Comparison of ENCODE assay signal across 24 cellular contexts in the genomic region with DNA sequence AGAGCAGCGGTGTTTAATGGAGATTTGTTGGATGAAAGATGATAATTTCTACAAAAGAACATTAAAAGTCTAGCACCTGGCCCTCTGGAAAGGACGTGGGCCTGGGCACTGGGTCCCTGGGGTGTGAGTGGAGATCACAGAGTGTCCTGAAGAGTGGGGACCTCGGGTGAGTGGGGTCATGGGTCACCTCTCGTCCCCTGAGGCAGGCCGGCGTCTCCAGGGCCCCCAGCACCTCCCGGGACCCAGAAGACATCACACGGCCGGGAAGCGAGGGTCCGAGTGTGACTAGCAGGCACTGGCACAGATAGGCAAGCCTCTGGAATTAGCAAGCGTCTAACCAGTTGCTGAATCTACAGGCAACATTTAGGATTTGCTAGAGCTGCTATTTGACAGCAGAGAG.
"Had no signal": no experiment of that assay in that cellular context is flagged by ENCODE, and none has a peak within 500 bp of the region (broad histone marks: within the 10 kb centered on the region; RNA-seq: fewer than 3 reads in every experiment).

No MANE protein-coding gene starts in this region.

- H3K27ac ChIP-seq: brain microvascular endothelial cell, coronary artery, parathyroid adenoma, sigmoid colon, SK-N-MC, thoracic aorta, upper lobe of left lung had no signal

- H3K9me3 Mint-ChIP-seq: activated CD4-positive, alpha-beta memory T cell treated with anti-CD3 and anti-CD28 coated beads for 36 hours; activated naive CD8-positive, alpha-beta T cell treated with anti-CD3 and anti-CD28 coated beads, Interleukin-2, amount 50 U/mL, for 24 hours; activated T-helper 1 cell treated with anti-CD3 and anti-CD28 coated beads, Interleukin-12 subunit alpha, Interleukin-12 subunit beta, Interleukin-2, Interleukin-4 antibody, amounts not matched to agents 30 ng/mL and 10 ng/mL and 1 ng/mL, durations not matched to agents 14 hours and 24 hours and 36 hours; T-helper 2 cell treated with Interferon-gamma antibody and Interleukin-4, amounts not matched to agents 5 μg/mL and 100 μg/mL, for 36 hours had no signal

- H3K36me3 ChIP-seq: thoracic aorta had no signal

- FAIRE-seq: endometrium, frontal cortex, TTC549 had no signal

- H3K4me3 ChIP-seq: coronary artery, sigmoid colon, SK-N-MC, thoracic aorta, upper lobe of left lung had no signal

- ATAC-seq: activated CD4-positive, alpha-beta T cell treated with anti-CD3 and anti-CD28 coated beads for 36 hours; activated naive CD8-positive, alpha-beta T cell treated with anti-CD3 and anti-CD28 coated beads, Interleukin-2, amount 50 U/mL, for 24 hours; stimulated activated naive B cell treated with anti-CD40 and anti-IgM and Interleukin-4, amounts not matched to agents 10 μg/mL and 1 μg/mL and 100 μg/mL, for 72 hours had no signal

- DNase-seq: activated CD4-positive, alpha-beta memory T cell treated with anti-CD3 and anti-CD28 coated beads for 36 hours; activated CD4-positive, alpha-beta T cell treated with anti-CD3 and anti-CD28 coated beads for 36 hours; activated naive CD4-positive, alpha-beta T cell; activated naive CD8-positive, alpha-beta T cell treated with anti-CD3 and anti-CD28 coated beads, Interleukin-2, amount 50 U/mL, for 24 hours; activated T-cell treated with anti-CD3 and anti-CD28 coated beads for 4 hours; anterior cingulate cortex; brain microvascular endothelial cell; head of caudate nucleus; kidney glomerular epithelial cell; midbrain; sigmoid colon; stimulated activated CD4-positive, alpha-beta T cell treated with anti-CD3 and anti-CD28 coated beads, Interleukin-4, amount 100 ng/mL, for 4 hours; stimulated activated naive B cell treated with anti-CD40 and anti-IgM and Interleukin-4, amounts not matched to agents 10 μg/mL and 1 μg/mL and 100 μg/mL, for 72 hours had no signal

- H3K4me3 Mint-ChIP-seq: activated CD4-positive, alpha-beta memory T cell treated with anti-CD3 and anti-CD28 coated beads for 36 hours; activated CD4-positive, alpha-beta T cell treated with anti-CD3 and anti-CD28 coated beads for 36 hours; activated naive CD8-positive, alpha-beta T cell treated with anti-CD3 and anti-CD28 coated beads, Interleukin-2, amount 50 U/mL, for 24 hours; activated T-helper 1 cell treated with anti-CD3 and anti-CD28 coated beads, Interleukin-12 subunit alpha, Interleukin-12 subunit beta, Interleukin-2, Interleukin-4 antibody, amounts not matched to agents 30 ng/mL and 10 ng/mL and 1 ng/mL, durations not matched to agents 14 hours and 24 hours and 36 hours; central memory CD8-positive, alpha-beta T cell; stimulated activated naive B cell treated with anti-CD40 and anti-IgM and Interleukin-4, amounts not matched to agents 10 μg/mL and 1 μg/mL and 100 μg/mL, for 72 hours; T-helper 2 cell treated with Interferon-gamma antibody and Interleukin-4, amounts not matched to agents 5 μg/mL and 100 μg/mL, for 36 hours had no signal

- H3K9me3 ChIP-seq: sigmoid colon, thoracic aorta, upper lobe of left lung had no signal

- H3K4me1 ChIP-seq: parathyroid adenoma, sigmoid colon, upper lobe of left lung had no signal

- H3K27ac Mint-ChIP-seq: activated CD4-positive, alpha-beta memory T cell treated with anti-CD3 and anti-CD28 coated beads for 36 hours; activated naive CD8-positive, alpha-beta T cell treated with anti-CD3 and anti-CD28 coated beads, Interleukin-2, amount 50 U/mL, for 24 hours; activated T-helper 1 cell treated with anti-CD3 and anti-CD28 coated beads, Interleukin-12 subunit alpha, Interleukin-12 subunit beta, Interleukin-2, Interleukin-4 antibody, amounts not matched to agents 30 ng/mL and 10 ng/mL and 1 ng/mL, durations not matched to agents 14 hours and 24 hours and 36 hours; stimulated activated naive B cell treated with anti-CD40 and anti-IgM and Interleukin-4, amounts not matched to agents 10 μg/mL and 1 μg/mL and 100 μg/mL, for 72 hours; T-helper 2 cell treated with Interferon-gamma antibody and Interleukin-4, amounts not matched to agents 5 μg/mL and 100 μg/mL, for 36 hours had no signal

- H3K27me3 Mint-ChIP-seq: activated CD4-positive, alpha-beta memory T cell treated with anti-CD3 and anti-CD28 coated beads for 36 hours; activated CD4-positive, alpha-beta T cell treated with anti-CD3 and anti-CD28 coated beads for 36 hours; activated naive CD8-positive, alpha-beta T cell treated with anti-CD3 and anti-CD28 coated beads, Interleukin-2, amount 50 U/mL, for 24 hours; central memory CD8-positive, alpha-beta T cell; stimulated activated naive B cell treated with anti-CD40 and anti-IgM and Interleukin-4, amounts not matched to agents 10 μg/mL and 1 μg/mL and 100 μg/mL, for 72 hours had no signal

- H3K9ac ChIP-seq: parathyroid adenoma had no signal
